1 cellular context compared by ENCODE assay signal in the genomic region with DNA sequence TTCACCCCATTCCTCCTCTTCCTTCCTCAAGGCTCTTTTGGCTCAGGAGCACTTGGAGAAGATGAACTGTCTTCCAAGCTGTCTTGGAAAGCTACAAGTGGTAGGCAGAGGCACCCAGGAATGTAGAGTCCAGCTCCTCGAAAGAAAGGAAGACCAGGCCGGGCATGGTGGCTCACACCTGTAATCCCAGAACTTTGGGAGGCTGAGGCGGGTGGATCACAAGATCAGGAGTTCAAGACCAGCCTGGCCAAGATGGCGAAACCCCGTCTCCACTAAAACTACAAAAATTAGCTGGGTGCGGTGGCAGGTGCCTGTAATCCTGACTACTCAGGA.
TF ChIP-seq lines count a peak whose summit lies in the region.
"Not testable (repeated sequence)": the region's sequence is repeated elsewhere in the genome, so short reads cannot be mapped to it uniquely, and the experiment has no call there.

No MANE protein-coding gene starts in this region.

TF ChIP-seq in HepG2, 621 proteins besides CTCF, POLR2A, EP300 and RAD21:
- TF ChIP-seq ZNF460 (CRISPR knock-in tag; IDR thresholded peaks at IDR 0.05; ENCODE audit: borderline replicate concordance) (peak; percentile 72), NR2C2 (CRISPR knock-in tag; IDR thresholded peaks at IDR 0.05; ENCODE audit: borderline replicate concordance) (peak; percentile 7; the same call in 1 of the 2 replicates), SP4 (CRISPR knock-in tag; IDR thresholded peaks at IDR 0.05) (0 out of 2 replicates have a peak, but pooled peaks have one; percentile 8), CHD4 (IDR thresholded peaks at IDR 0.05; ENCODE audit: borderline replicate concordance, low read length) (peak; percentile 79; the same call in 1 of the 2 replicates), MAZ (CRISPR knock-in tag; IDR thresholded peaks at IDR 0.05; ENCODE audit: low read depth) (0 out of 2 replicates have a peak, but pooled peaks have one; percentile 15), ZNF3 (CRISPR knock-in tag; IDR thresholded peaks at IDR 0.05) (0 out of 2 replicates have a peak, but pooled peaks have one; percentile 7)
- TF ChIP-seq, protein P1, sequence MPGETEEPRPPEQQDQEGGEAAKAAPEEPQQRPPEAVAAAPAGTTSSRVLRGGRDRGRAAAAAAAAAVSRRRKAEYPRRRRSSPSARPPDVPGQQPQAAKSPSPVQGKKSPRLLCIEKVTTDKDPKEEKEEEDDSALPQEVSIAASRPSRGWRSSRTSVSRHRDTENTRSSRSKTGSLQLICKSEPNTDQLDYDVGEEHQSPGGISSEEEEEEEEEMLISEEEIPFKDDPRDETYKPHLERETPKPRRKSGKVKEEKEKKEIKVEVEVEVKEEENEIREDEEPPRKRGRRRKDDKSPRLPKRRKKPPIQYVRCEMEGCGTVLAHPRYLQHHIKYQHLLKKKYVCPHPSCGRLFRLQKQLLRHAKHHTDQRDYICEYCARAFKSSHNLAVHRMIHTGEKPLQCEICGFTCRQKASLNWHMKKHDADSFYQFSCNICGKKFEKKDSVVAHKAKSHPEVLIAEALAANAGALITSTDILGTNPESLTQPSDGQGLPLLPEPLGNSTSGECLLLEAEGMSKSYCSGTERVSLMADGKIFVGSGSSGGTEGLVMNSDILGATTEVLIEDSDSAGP (CRISPR knock-in tag; IDR thresholded peaks at IDR 0.05; ENCODE audit: borderline replicate concordance) = peak; percentile 88; the same call in 1 of the 2 replicates
- not testable (repeated sequence) for TF ChIP-seq MAZ (IDR thresholded peaks at IDR 0.05; ENCODE audit: borderline replicate concordance, low read depth, low read length)
- TF ChIP-seq, protein P2, sequence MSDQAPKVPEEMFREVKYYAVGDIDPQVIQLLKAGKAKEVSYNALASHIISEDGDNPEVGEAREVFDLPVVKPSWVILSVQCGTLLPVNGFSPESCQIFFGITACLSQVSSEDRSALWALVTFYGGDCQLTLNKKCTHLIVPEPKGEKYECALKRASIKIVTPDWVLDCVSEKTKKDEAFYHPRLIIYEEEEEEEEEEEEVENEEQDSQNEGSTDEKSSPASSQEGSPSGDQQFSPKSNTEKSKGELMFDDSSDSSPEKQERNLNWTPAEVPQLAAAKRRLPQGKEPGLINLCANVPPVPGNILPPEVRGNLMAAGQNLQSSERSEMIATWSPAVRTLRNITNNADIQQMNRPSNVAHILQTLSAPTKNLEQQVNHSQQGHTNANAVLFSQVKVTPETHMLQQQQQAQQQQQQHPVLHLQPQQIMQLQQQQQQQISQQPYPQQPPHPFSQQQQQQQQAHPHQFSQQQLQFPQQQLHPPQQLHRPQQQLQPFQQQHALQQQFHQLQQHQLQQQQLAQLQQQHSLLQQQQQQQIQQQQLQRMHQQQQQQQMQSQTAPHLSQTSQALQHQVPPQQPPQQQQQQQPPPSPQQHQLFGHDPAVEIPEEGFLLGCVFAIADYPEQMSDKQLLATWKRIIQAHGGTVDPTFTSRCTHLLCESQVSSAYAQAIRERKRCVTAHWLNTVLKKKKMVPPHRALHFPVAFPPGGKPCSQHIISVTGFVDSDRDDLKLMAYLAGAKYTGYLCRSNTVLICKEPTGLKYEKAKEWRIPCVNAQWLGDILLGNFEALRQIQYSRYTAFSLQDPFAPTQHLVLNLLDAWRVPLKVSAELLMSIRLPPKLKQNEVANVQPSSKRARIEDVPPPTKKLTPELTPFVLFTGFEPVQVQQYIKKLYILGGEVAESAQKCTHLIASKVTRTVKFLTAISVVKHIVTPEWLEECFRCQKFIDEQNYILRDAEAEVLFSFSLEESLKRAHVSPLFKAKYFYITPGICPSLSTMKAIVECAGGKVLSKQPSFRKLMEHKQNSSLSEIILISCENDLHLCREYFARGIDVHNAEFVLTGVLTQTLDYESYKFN (CRISPR knock-in tag; conservative IDR thresholded peaks at IDR 0.05) = 0 out of 2 replicates have a peak, but pooled peaks have one; percentile 12
